In the genomic region with DNA sequence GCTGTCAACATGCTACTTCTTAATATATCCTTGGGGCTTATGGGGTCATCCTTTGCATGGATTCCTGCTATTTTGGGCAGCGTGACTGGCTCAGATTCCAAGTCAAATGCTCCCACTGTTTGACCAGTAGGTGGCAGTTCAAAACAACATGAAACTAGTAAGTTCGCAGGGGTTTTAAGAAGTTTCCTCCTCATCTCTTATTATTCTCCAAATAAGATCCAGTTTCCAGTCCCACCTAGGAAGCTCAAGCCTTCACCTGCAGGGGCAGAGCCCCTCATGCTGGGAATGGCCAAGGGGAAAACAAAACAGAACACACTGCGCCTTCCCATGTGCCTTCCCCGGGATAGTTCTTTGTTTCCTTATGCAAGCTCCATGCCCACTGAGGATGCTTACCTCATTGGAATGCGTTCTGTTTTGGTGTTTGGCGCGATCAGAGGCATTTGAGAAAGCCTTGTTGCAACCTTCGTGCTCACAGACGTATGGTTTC, we compare ENCODE assay signal across 8 cellular contexts.
DNase-seq lines count a peak whose midpoint lies in the region; ATAC-seq and TF ChIP-seq lines count a peak whose summit lies in the region.

No MANE protein-coding gene starts in this region.

- H3K4me3 Mint-ChIP-seq in activated CD4-positive, alpha-beta T cell treated with anti-CD3 and anti-CD28 coated beads, Interleukin-2, amount 10 ng/mL, durations not matched to agents 7 days and 5 days = no peak overlapping the region

- no peak for ATAC-seq in GM21447 (IDR thresholded peaks at IDR 0.05; ENCODE audit: unreplicated experiment)

- TF ChIP-seq CTCF in GM10248 (IDR thresholded peaks at IDR 0.05; ENCODE audit: control extremely low read depth, extremely low read depth, low read depth, missing control alignments) = peak; percentile 49
- peak; percentile 82 to 85 for TF ChIP-seq CTCF in mammary epithelial cell (conservative IDR thresholded peaks at IDR 0.05 in 1 of 2, IDR thresholded peaks at IDR 0.05 in 1 of 2; ENCODE audit: extremely low read depth in 1 of 2, insufficient read depth in 1 of 2, low read depth in 1 of 2, low read length in 2 of 2)
- TF ChIP-seq CTCF in uterus (IDR thresholded peaks at IDR 0.05) = peak; percentile 57 to 76 (median 63)

- H4K20me1 ChIP-seq in mammary epithelial cell (ENCODE audit: insufficient read depth, low read length) = no peaks in the 10 kb centered on the region

- in situ Hi-C loops in mammary epithelial cell (cut with MboI; ENCODE audit: low sequenced_read_pairs in 2 of 2) = loop anchor here in 1 of 2 donors (25.0 kb wide), 1 partner anchor 260 kb away; a partner anchor contains a TSS

- H3K27ac Mint-ChIP-seq in activated CD4-positive, alpha-beta T cell treated with anti-CD3 and anti-CD28 coated beads, Interleukin-2, amount 10 ng/mL, durations not matched to agents 7 days and 5 days = no peak overlapping the region

- no peaks in the 10 kb centered on the region for H3K79me2 ChIP-seq in mammary epithelial cell (ENCODE audit: insufficient read depth, low read length)

- H3K9me3 ChIP-seq in mammary epithelial cell (replicated peaks; ENCODE audit: insufficient read depth, low read length) (no peaks in the 10 kb centered on the region), uterus (no peaks in the 10 kb centered on the region)

- H3K27me3 ChIP-seq in mammary epithelial cell (ENCODE audit: insufficient read depth, low read length) (no peaks in the 10 kb centered on the region), uterus (no peaks in the 10 kb centered on the region)

- intact Hi-C loops in mammary epithelial cell (cut with micrococcal nuclease) (loop anchor here (1.0 to 5.0 kb wide), 5 partner anchors 34 to 854 kb away; a partner anchor contains a TSS), uterus (cut with DNase I; ENCODE audit: low total_unique reads) (no loop called here)

- no peaks in the 10 kb centered on the region for H3K36me3 Mint-ChIP-seq in activated CD4-positive, alpha-beta T cell treated with anti-CD3 and anti-CD28 coated beads, Interleukin-2, amount 10 ng/mL, durations not matched to agents 7 days and 5 days (ENCODE audit: low read depth)

- peak overlapping the region; percentile 37 for H2AFZ ChIP-seq in mammary epithelial cell (ENCODE audit: low read depth, low read length)

- no peak overlapping the region for H3K4me2 ChIP-seq in mammary epithelial cell (ENCODE audit: insufficient read depth, low read depth, low read length)

- peaks cover 5% of the 10 kb centered on the region for H3K36me3 ChIP-seq in mammary epithelial cell (ENCODE audit: insufficient read depth, low read length)
- no peaks in the 10 kb centered on the region for H3K36me3 ChIP-seq in uterus

- dilution Hi-C loops in mammary epithelial cell (cut with HindIII; ENCODE audit: low sequenced_read_pairs) = loop anchor here (25.0 kb wide), 1 partner anchor 260 kb away; a partner anchor contains a TSS

- POLR2A ChIA-PET in GM10248 (lab: Yijun Ruan, JAX) = no interaction called here
- POLR2A ChIA-PET in activated CD4-positive, alpha-beta T cell treated with anti-CD3 and anti-CD28 coated beads, Interleukin-2, amount 10 ng/mL, durations not matched to agents 7 days and 5 days (lab: Charles Lee) = interaction anchor here (0.6 kb wide), 1 partner anchor 652 kb away, joined by 3 read pairs; no protein-coding TSS in a partner anchor

- 12% methylated on average over 7 of the region's 9 CpGs for WGBS in mammary epithelial cell (ENCODE audit: low coverage, missing lambda C conversion rate)

- H3K4me1 Mint-ChIP-seq in activated CD4-positive, alpha-beta T cell treated with anti-CD3 and anti-CD28 coated beads, Interleukin-2, amount 10 ng/mL, durations not matched to agents 7 days and 5 days = no peaks in the 10 kb centered on the region

- H3K27me3 Mint-ChIP-seq in activated CD4-positive, alpha-beta T cell treated with anti-CD3 and anti-CD28 coated beads, Interleukin-2, amount 10 ng/mL, durations not matched to agents 7 days and 5 days = peaks cover 25% of the 10 kb centered on the region

- H3K4me1 ChIP-seq in mammary epithelial cell (ENCODE audit: insufficient read depth, low read length) = no peaks in the 10 kb centered on the region
- H3K4me1 ChIP-seq in uterus = peaks cover 0 to 7% of the 10 kb centered on the region in 2 donors

- H3K4me3 ChIP-seq in mammary epithelial cell (replicated peaks in 1 of 3; ENCODE audit: insufficient read depth in 1 of 3, low read depth in 2 of 3, low read length in 3 of 3) = no peak overlapping the region
- no peak overlapping the region for H3K4me3 ChIP-seq in uterus

- no peak overlapping the region for H3K27ac ChIP-seq in mammary epithelial cell (ENCODE audit: insufficient read depth, low read depth, low read length)
- H3K27ac ChIP-seq in uterus = peak overlapping the region; percentile 21 to 28

- no TSS peak for BruUV-seq in mammary epithelial cell (replicated peaks; lab: Mats Ljungman, UMichigan)

- H3K9me3 Mint-ChIP-seq in activated CD4-positive, alpha-beta T cell treated with anti-CD3 and anti-CD28 coated beads, Interleukin-2, amount 10 ng/mL, durations not matched to agents 7 days and 5 days = no peaks in the 10 kb centered on the region

- TF ChIP-seq POLR2A in uterus (IDR thresholded peaks at IDR 0.05) = no peak

- no peak overlapping the region for H3K9ac ChIP-seq in mammary epithelial cell (ENCODE audit: insufficient read depth, low read length)

- DNase-seq in GM10248 (ENCODE audit: extremely low spot score) (no peak), NAMALWA (ENCODE audit: low spot score) (peak; percentile 52), mammary epithelial cell (peak; percentile 41), kidney glomerular epithelial cell (lab: John Stamatoyannopoulos, UW) (peak; percentile 43), uterus (peak in 1 of 2 donors; percentile 44), NCI-H510A treated with DMSO at 0.1 percent for 48 hours (lab: John Stamatoyannopoulos, UW) (no peak)
- DNase-seq in activated CD4-positive, alpha-beta T cell treated with anti-CD3 and anti-CD28 coated beads, Interleukin-2, amount 10 ng/mL, durations not matched to agents 7 days and 5 days = no peak

- CTCF ChIA-PET in GM10248 (lab: Yijun Ruan, JAX) = interaction anchor here (0.8 to 8.2 kb wide), 14 partner anchors 10 to 1862 kb away, joined by 3 to 34 read pairs (median 3); no protein-coding TSS in a partner anchor
- CTCF ChIA-PET in mammary epithelial cell (lab: Charles Lee; ENCODE audit: low non-redundant PET) = interaction anchor here (0.6 kb wide), 2 partner anchors 598 to 853 kb away, joined by 3 read pairs; no protein-coding TSS in a partner anchor
- CTCF ChIA-PET in activated CD4-positive, alpha-beta T cell treated with anti-CD3 and anti-CD28 coated beads, Interleukin-2, amount 10 ng/mL, durations not matched to agents 7 days and 5 days (lab: Charles Lee) = interaction anchor here (0.6 kb wide), 1 partner anchor 91 kb away, joined by 3 read pairs; no protein-coding TSS in a partner anchor

Comparison
In these comparisons a context has a peak if more than half of its experiments do, and no peak if none do; other contexts are left out.
1. DNase-seq: peak in NAMALWA (single experiment), mammary epithelial cell (single experiment) and kidney glomerular epithelial cell (single experiment); none in GM10248 (single experiment), NCI-H510A treated with DMSO at 0.1 percent for 48 hours (single experiment) and activated CD4-positive, alpha-beta T cell treated with anti-CD3 and anti-CD28 coated beads, Interleukin-2, amount 10 ng/mL, durations not matched to agents 7 days and 5 days (single experiment).
2. Peak in every context shown above with its lines, with median percentiles within 50 percentile points of each other: CTCF ChIP-seq.